Comparison of ENCODE assay signal across 8 cellular contexts in the genomic region with DNA sequence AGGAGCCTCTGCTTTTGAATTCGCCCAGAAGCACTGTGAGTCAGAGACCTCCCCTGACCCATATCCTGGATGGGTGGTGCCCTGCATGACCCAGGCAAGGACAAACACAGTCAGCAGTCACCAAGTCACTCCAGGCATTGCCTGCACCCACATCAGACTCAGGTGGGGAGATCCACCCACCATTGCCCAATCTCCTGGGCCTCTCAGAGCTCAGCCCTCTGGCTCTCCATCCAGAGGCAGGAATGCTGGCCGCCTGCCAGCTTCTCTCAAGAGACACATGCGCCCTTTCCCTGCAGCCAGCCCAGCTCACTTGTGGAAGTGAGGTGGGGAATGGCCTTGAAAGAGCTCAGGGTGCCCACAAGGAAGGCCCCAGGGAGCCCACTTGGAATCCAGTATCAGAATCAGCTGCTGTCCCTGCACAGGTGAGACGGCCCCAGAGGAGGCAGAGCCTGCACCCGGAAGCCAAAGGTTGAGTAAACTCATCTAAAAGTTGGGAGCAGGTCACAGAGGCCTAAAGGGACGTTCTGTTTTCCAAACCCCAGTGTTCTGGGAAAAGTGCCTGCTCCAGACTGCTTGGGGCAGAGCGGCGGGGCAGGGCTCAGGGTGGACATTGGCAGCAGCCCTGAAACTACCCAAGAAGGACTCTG.
A peak's percentile ranks its signal among the peaks of the same experiment; 100 is the strongest.
DNase-seq lines count a peak whose midpoint lies in the region; ATAC-seq and TF ChIP-seq lines count a peak whose summit lies in the region.

No MANE protein-coding gene starts in this region.

- H3K27me3 ChIP-seq in CD4-positive, CD25-positive, alpha-beta regulatory T cell (ENCODE audit: control insufficient read depth, insufficient read depth, low read length): no peaks in the 10 kb centered on the region
- H3K27me3 ChIP-seq in thyroid gland: no peaks in the 10 kb centered on the region

- H3K27me3 Mint-ChIP-seq in CD4-positive, CD25-positive, alpha-beta regulatory T cell: no peaks in the 10 kb centered on the region

- TF ChIP-seq CTCF in astrocyte of the spinal cord (IDR thresholded peaks at IDR 0.05; ENCODE audit: low read depth, low read length) (no peak), thyroid gland (IDR thresholded peaks at IDR 0.05) (no peak)

- H3K4me1 Mint-ChIP-seq in CD4-positive, CD25-positive, alpha-beta regulatory T cell: peaks cover 6 to 30% (median 21%) of the 10 kb centered on the region in 4 donors

- intact Hi-C loops in thyroid gland (cut with DNase I): no loop called here

- no peaks in the 10 kb centered on the region for H3K9me3 Mint-ChIP-seq in CD4-positive, CD25-positive, alpha-beta regulatory T cell

- peak overlapping the region; percentile 62 to 95 (median 67) for H3K27ac Mint-ChIP-seq in CD4-positive, CD25-positive, alpha-beta regulatory T cell

- no peak overlapping the region for H3K4me3 ChIP-seq in CD4-positive, CD25-positive, alpha-beta regulatory T cell (ENCODE audit: low read depth, low read length)
- H3K4me3 ChIP-seq in astrocyte of the spinal cord (ENCODE audit: low read depth, low read length) (no peak overlapping the region), thyroid gland (replicated peaks in 1 of 3) (no peak overlapping the region)

- no peak overlapping the region for H3K27ac ChIP-seq in CD4-positive, CD25-positive, alpha-beta regulatory T cell (ENCODE audit: insufficient read depth, low read length, poor library complexity, severe bottlenecking)
- H3K27ac ChIP-seq in thyroid gland: peak overlapping the region; percentile 71 to 83 (median 82)

- no peak for TF ChIP-seq POLR2A in thyroid gland (IDR thresholded peaks at IDR 0.05)

- no peak overlapping the region for H3K4me3 Mint-ChIP-seq in CD4-positive, CD25-positive, alpha-beta regulatory T cell

- WGBS in thyroid gland, 2 donors: 19 to 31% methylated on average over 6 to 7 of the region's 8 CpGs

- H3K36me3 Mint-ChIP-seq in CD4-positive, CD25-positive, alpha-beta regulatory T cell: peaks cover 48% of the 10 kb centered on the region

- peaks cover 87% of the 10 kb centered on the region for H3K36me3 ChIP-seq in CD4-positive, CD25-positive, alpha-beta regulatory T cell (ENCODE audit: control insufficient read depth, insufficient read depth, low read length)
- H3K36me3 ChIP-seq in thyroid gland: no peaks in the 10 kb centered on the region

- no peak for DNase-seq in CD4-positive, CD25-positive, alpha-beta regulatory T cell
- DNase-seq in NCI-H2029 (lab: John Stamatoyannopoulos, UW) (peak; percentile 63), astrocyte of the spinal cord (ENCODE audit: low read depth, low spot score) (peak; percentile 71), islet precursor cell (peak; percentile 74), thyroid gland (peak; percentile 99), SW 1271 (lab: John Stamatoyannopoulos, UW) (no peak)

- in situ Hi-C loops in astrocyte of the spinal cord (cut with HindIII; ENCODE audit: low sequenced_read_pairs): no loop called here

- no peak for ATAC-seq in CD4-positive, CD25-positive, alpha-beta regulatory T cell (ENCODE audit: low read depth in 2 of 2)
- no peak for ATAC-seq in GM19328 (IDR thresholded peaks at IDR 0.05; ENCODE audit: unreplicated experiment)
- ATAC-seq in HG02884 (IDR thresholded peaks at IDR 0.05; ENCODE audit: unreplicated experiment): no peak

- H3K9me3 ChIP-seq in CD4-positive, CD25-positive, alpha-beta regulatory T cell (ENCODE audit: control insufficient read depth in 2 of 2, low read length in 2 of 2): no peaks in the 10 kb centered on the region
- no peaks in the 10 kb centered on the region for H3K9me3 ChIP-seq in thyroid gland

- H3K4me1 ChIP-seq in CD4-positive, CD25-positive, alpha-beta regulatory T cell (ENCODE audit: control insufficient read depth, insufficient read depth, low read length, poor library complexity, severe bottlenecking): no peaks in the 10 kb centered on the region
- H3K4me1 ChIP-seq in thyroid gland: peaks cover 12 to 22% of the 10 kb centered on the region in 2 donors

Comparison
In these comparisons a context has a peak if more than half of its experiments do, and no peak if none do; other contexts are left out.
1. DNase-seq: peak in NCI-H2029 (single experiment), astrocyte of the spinal cord (single experiment), islet precursor cell (single experiment) and thyroid gland (2 of 2); none in CD4-positive, CD25-positive, alpha-beta regulatory T cell (0 of 3) and SW 1271 (0 of 2).